Comparison of ENCODE assay signal across 1 cellular context in genomic region chr17:7610641-7611040, GRCh38.
TF ChIP-seq lines count a peak whose summit lies in the region.

No MANE protein-coding gene starts in this region.

TF ChIP-seq in IMR-90, 13 proteins besides CTCF, POLR2A, EP300 and RAD21:
- no peak for TF ChIP-seq RCOR1 (IDR thresholded peaks at IDR 0.05; ENCODE audit: insufficient replicate concordance, low read length)
- no peak for TF ChIP-seq MXI1 (IDR thresholded peaks at IDR 0.05; ENCODE audit: borderline replicate concordance, low read depth, low read length)
- no peak for TF ChIP-seq SMC3 (IDR thresholded peaks at IDR 0.05; ENCODE audit: low read depth, low read length)
- no peak for TF ChIP-seq RFX5 (IDR thresholded peaks at IDR 0.05; ENCODE audit: low read depth, low read length)
- TF ChIP-seq MAFK (IDR thresholded peaks at IDR 0.05; ENCODE audit: low read depth, low read length), result no peak
- no peak for TF ChIP-seq USF2 (IDR thresholded peaks at IDR 0.05; ENCODE audit: low read depth, low read length)
- no peak for TF ChIP-seq ELK1 (IDR thresholded peaks at IDR 0.05; ENCODE audit: borderline replicate concordance, low read depth, low read length)
- no peak for TF ChIP-seq BHLHE40 (IDR thresholded peaks at IDR 0.05; ENCODE audit: low read depth, low read length)
- no peak for TF ChIP-seq CHD1 (IDR thresholded peaks at IDR 0.05; ENCODE audit: low read depth, low read length)
